2 cellular contexts compared by ENCODE assay signal in genomic region chr9:94148419-94148818, GRCh38.
TF ChIP-seq lines count a peak whose summit lies in the region.

No MANE protein-coding gene starts in this region.

TF ChIP-seq in GM23338, 12 proteins besides CTCF, POLR2A, EP300 and RAD21:
- no peak for TF ChIP-seq EZH2 (IDR thresholded peaks at IDR 0.05; ENCODE audit: low read depth, unreplicated experiment)
- TF ChIP-seq NANOG (IDR thresholded peaks at IDR 0.05; ENCODE audit: borderline replicate concordance), result no peak
- no peak for TF ChIP-seq CREB1 (CRISPR knock-in tag; IDR thresholded peaks at IDR 0.05; ENCODE audit: low read depth)
- TF ChIP-seq ZNF331 (CRISPR knock-in tag; IDR thresholded peaks at IDR 0.05; ENCODE audit: low read depth), result no peak
- TF ChIP-seq POLR2AphosphoS5 (IDR thresholded peaks at IDR 0.05; ENCODE audit: low read depth), result no peak
- no peak for TF ChIP-seq REST (IDR thresholded peaks at IDR 0.05; ENCODE audit: unreplicated experiment)
- no peak for TF ChIP-seq ZNF462 (CRISPR knock-in tag; IDR thresholded peaks at IDR 0.05)
- no peak for TF ChIP-seq JUNB (IDR thresholded peaks at IDR 0.05; ENCODE audit: unreplicated experiment)
- TF ChIP-seq EZH2phosphoT487 (IDR thresholded peaks at IDR 0.05; ENCODE audit: unreplicated experiment), result no peak
- no peak for TF ChIP-seq ETS1 (IDR thresholded peaks at IDR 0.05)
- no peak for TF ChIP-seq STAT1 (IDR thresholded peaks at IDR 0.05; ENCODE audit: unreplicated experiment)
- no peak for TF ChIP-seq ZNF114 (CRISPR knock-in tag; IDR thresholded peaks at IDR 0.05)

TF ChIP-seq in H1, 55 proteins besides CTCF, POLR2A, EP300 and RAD21:
- TF ChIP-seq JUND (IDR thresholded peaks at IDR 0.05; ENCODE audit: low read length) (no peak), SRF (IDR thresholded peaks at IDR 0.05; ENCODE audit: low read depth, low read length) (no peak), BACH1 (IDR thresholded peaks at IDR 0.05; ENCODE audit: low read length) (no peak), RFX5 (IDR thresholded peaks at IDR 0.05; ENCODE audit: borderline replicate concordance, low read depth, low read length) (no peak), RXRA (IDR thresholded peaks at IDR 0.05; ENCODE audit: insufficient read depth, low read depth, low read length) (no peak), TCF12 (IDR thresholded peaks at IDR 0.05; ENCODE audit: low read depth, low read length) (no peak), SP2 (IDR thresholded peaks at IDR 0.05; ENCODE audit: low read length) (no peak), HDAC2 (IDR thresholded peaks at IDR 0.05; ENCODE audit: borderline replicate concordance in 1 of 2, low read depth in 2 of 2, low read length in 2 of 2) (no peak), CHD7 (IDR thresholded peaks at IDR 0.05; ENCODE audit: insufficient replicate concordance, low read length) (no peak), E2F6 (IDR thresholded peaks at IDR 0.05) (no peak), JUN (IDR thresholded peaks at IDR 0.05; ENCODE audit: low read depth, low read length) (no peak), YY1 (IDR thresholded peaks at IDR 0.05; ENCODE audit: low read depth, low read length) (no peak), NANOG (IDR thresholded peaks at IDR 0.05; ENCODE audit: insufficient read depth, low read depth, low read length, poor library complexity, severe bottlenecking) (no peak), POU5F1 (IDR thresholded peaks at IDR 0.05; ENCODE audit: low read depth, low read length) (no peak), USF2 (IDR thresholded peaks at IDR 0.05; ENCODE audit: low read length) (no peak), BRCA1 (IDR thresholded peaks at IDR 0.05; ENCODE audit: low read depth, low read length) (no peak)
